In the genomic region with DNA sequence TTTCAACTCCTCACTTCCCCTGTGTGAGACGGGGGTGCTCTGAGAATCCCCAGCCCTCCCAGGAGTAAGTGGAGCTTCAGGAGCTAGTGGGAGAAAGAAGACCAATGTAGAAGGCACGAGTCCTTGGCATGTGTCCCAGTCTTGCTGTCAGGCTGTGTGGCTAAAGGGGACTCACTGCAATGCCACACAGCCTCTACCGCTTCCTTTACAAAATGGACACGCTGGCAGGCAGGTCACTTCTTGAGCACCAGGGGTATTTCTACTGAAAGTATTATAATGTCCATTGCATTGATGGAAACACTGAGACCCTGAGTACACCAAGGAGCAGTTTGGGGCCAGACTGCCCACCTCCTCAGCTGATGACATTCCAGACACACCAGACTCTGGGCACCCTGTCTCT, we compare ENCODE assay signal across 35 cellular contexts. TPM values are rescaled to one million over a fixed set of nuclear protein-coding genes. Genes with fewer than 3 reads are reported as not detected.
"Had no signal": no experiment of that assay in that cellular context is flagged by ENCODE, and none has a peak within 500 bp of the region (broad histone marks: within the 10 kb centered on the region; RNA-seq: fewer than 3 reads in every experiment).

No MANE protein-coding gene starts in this region.

- ATAC-seq: naive thymus-derived CD8-positive, alpha-beta T cell; natural killer cell treated with Interleukin-12 subunit alpha and Interleukin-12 subunit beta and Interleukin-15 and Interleukin-18, amount 100 ng/mL, for 72 hours; psoas muscle; right cardiac atrium; right lobe of liver; stimulated activated memory B cell treated with anti-CD40 and anti-IgM and Interleukin-4, amounts not matched to agents 10 μg/mL and 1 μg/mL and 100 μg/mL, for 72 hours; stimulated activated naive CD8-positive, alpha-beta T cell treated with anti-CD3 and anti-CD28 coated beads, Interleukin-15, amount 100 ng/mL, for 72 hours; stimulated activated naive CD8-positive, alpha-beta T cell treated with anti-CD3 and anti-CD28 coated beads, Interleukin-15, Interleukin-2, amounts not matched to agents 100 U/mL and 50 U/mL, for 24 hours; upper lobe of right lung had no signal

- H3K4me3 ChIP-seq: ovary, psoas muscle, right lobe of liver, skin epidermis, smooth muscle cell, spleen, suprapubic skin, testis, tibial artery, transverse colon, upper lobe of right lung, vagina had no signal

- H3K27ac Mint-ChIP-seq: natural killer cell treated with Interleukin-12 subunit alpha and Interleukin-12 subunit beta and Interleukin-15 and Interleukin-18, amount 100 ng/mL, for 72 hours; nephron progenitor cell; progenitor cell of endocrine pancreas; stimulated activated memory B cell treated with anti-CD40 and anti-IgM and Interleukin-4, amounts not matched to agents 10 μg/mL and 1 μg/mL and 100 μg/mL, for 72 hours; stimulated activated naive CD8-positive, alpha-beta T cell treated with anti-CD3 and anti-CD28 coated beads, Interleukin-15, amount 100 ng/mL, for 72 hours; type B pancreatic cell had no signal

- H3K36me3 ChIP-seq: neutrophil, ovary, right lobe of liver, spleen, suprapubic skin, tibial artery, transverse colon, upper lobe of right lung, vagina had no signal

- H3K4me2 ChIP-seq: smooth muscle cell had no signal

- H3K4me1 ChIP-seq: parathyroid adenoma, psoas muscle, right lobe of liver, suprapubic skin, testis, tibial artery, upper lobe of right lung, vagina had no signal

- H3K79me2 ChIP-seq: parathyroid adenoma had no signal

- H3K36me3 Mint-ChIP-seq: stimulated activated memory B cell treated with anti-CD40 and anti-IgM and Interleukin-4, amounts not matched to agents 10 μg/mL and 1 μg/mL and 100 μg/mL, for 72 hours; type B pancreatic cell had no signal

- H3K4me1 Mint-ChIP-seq: stimulated activated memory B cell treated with anti-CD40 and anti-IgM and Interleukin-4, amounts not matched to agents 10 μg/mL and 1 μg/mL and 100 μg/mL, for 72 hours had no signal

- H3K9me3 ChIP-seq: neutrophil, ovary, psoas muscle, right lobe of liver, suprapubic skin, testis, transverse colon, upper lobe of right lung, vagina had no signal

- H3K9me3 Mint-ChIP-seq: natural killer cell treated with Interleukin-12 subunit alpha and Interleukin-12 subunit beta and Interleukin-15 and Interleukin-18, amount 100 ng/mL, for 72 hours; neural crest cell; stimulated activated memory B cell treated with anti-CD40 and anti-IgM and Interleukin-4, amounts not matched to agents 10 μg/mL and 1 μg/mL and 100 μg/mL, for 72 hours; type B pancreatic cell had no signal

- H2AFZ ChIP-seq: parathyroid adenoma had no signal

- H3K27me3 Mint-ChIP-seq: stimulated activated memory B cell treated with anti-CD40 and anti-IgM and Interleukin-4, amounts not matched to agents 10 μg/mL and 1 μg/mL and 100 μg/mL, for 72 hours; stimulated activated naive CD8-positive, alpha-beta T cell treated with anti-CD3 and anti-CD28 coated beads, Interleukin-15, amount 100 ng/mL, for 72 hours had no signal

- H3K4me3 Mint-ChIP-seq: naive thymus-derived CD8-positive, alpha-beta T cell; natural killer cell treated with Interleukin-12 subunit alpha and Interleukin-12 subunit beta and Interleukin-15 and Interleukin-18, amount 100 ng/mL, for 72 hours; nephron progenitor cell; neural crest cell; stimulated activated memory B cell treated with anti-CD40 and anti-IgM and Interleukin-4, amounts not matched to agents 10 μg/mL and 1 μg/mL and 100 μg/mL, for 72 hours; stimulated activated naive CD8-positive, alpha-beta T cell treated with anti-CD3 and anti-CD28 coated beads, Interleukin-15, amount 100 ng/mL, for 72 hours; type B pancreatic cell had no signal

- H3K27me3 ChIP-seq: neutrophil, ovary, right lobe of liver, spleen, suprapubic skin, testis, tibial artery, transverse colon, upper lobe of right lung, vagina had no signal

- DNase-seq: naive thymus-derived CD8-positive, alpha-beta T cell; nephron progenitor cell; nucleus accumbens; ovary; posterior cingulate gyrus; psoas muscle; right lobe of liver; spleen; stimulated activated CD4-positive, alpha-beta T cell treated with anti-CD3 and anti-CD28 coated beads, Interleukin-12 subunit alpha, Interleukin-12 subunit beta, amount 100 ng/mL, for 4 hours; stimulated activated CD4-positive, alpha-beta T cell treated with anti-CD3 and anti-CD28 coated beads, Interleukin-1b, Interleukin-23, amount 100 ng/mL, for 48 hours; stimulated activated CD4-positive, alpha-beta T cell treated with anti-CD3 and anti-CD28 coated beads, Interleukin-4, amount 100 ng/mL, for 1 hour; stimulated activated CD4-positive, alpha-beta T cell treated with anti-CD3 and anti-CD28 coated beads, Interleukin-4, amount 100 ng/mL, for 4 hours; stimulated activated CD8-positive, alpha-beta memory T cell treated with anti-CD3 and anti-CD28 coated beads, Interleukin-4, amount 100 ng/mL, for 48 hours; stimulated activated naive CD4-positive, alpha-beta T cell; stimulated activated naive CD8-positive, alpha-beta T cell treated with anti-CD3 and anti-CD28 coated beads, Interleukin-15, amount 100 ng/mL, for 72 hours; stimulated activated naive CD8-positive, alpha-beta T cell treated with anti-CD3 and anti-CD28 coated beads, Interleukin-15, Interleukin-2, amounts not matched to agents 100 U/mL and 50 U/mL, for 24 hours; substantia nigra; testis; tibial artery; transverse colon; upper lobe of right lung had no signal

- H3K27ac ChIP-seq: neutrophil, ovary, parathyroid adenoma, psoas muscle, right lobe of liver, skin epidermis, spleen, suprapubic skin, testis, tibial artery, transverse colon, upper lobe of right lung, vagina had no signal

- H3K9ac ChIP-seq: parathyroid adenoma had no signal

RNA-seq across cellular contexts. Expression of a gene that starts 35.8 kb away (rescaled TPM):
- total RNA-seq: naive thymus-derived CD8-positive, alpha-beta T cell; natural killer cell treated with Interleukin-12 subunit alpha and Interleukin-12 subunit beta and Interleukin-15 and Interleukin-18, amount 100 ng/mL, for 72 hours; progenitor cell of endocrine pancreas; renal cortical epithelial cell; smooth muscle cell had no signal
- polyA plus RNA-seq: naive thymus-derived CD8-positive, alpha-beta T cell; smooth muscle cell had no signal

RNA-seq across cellular contexts. Expression of a gene that starts 58.7 kb away (rescaled TPM):
- total RNA-seq: naive thymus-derived CD8-positive, alpha-beta T cell; natural killer cell treated with Interleukin-12 subunit alpha and Interleukin-12 subunit beta and Interleukin-15 and Interleukin-18, amount 100 ng/mL, for 72 hours; ovary; renal cortical epithelial cell; right cardiac atrium; right lobe of liver; spleen; transverse colon; upper lobe of right lung; urinary bladder; vagina had no signal
- polyA plus RNA-seq: naive thymus-derived CD8-positive, alpha-beta T cell; ovary; right cardiac atrium; spleen; urinary bladder had no signal
